33 cellular contexts compared by ENCODE assay signal in genomic region chr2:42602937-42603219, GRCh38.
"Had no signal": no experiment of that assay in that cellular context is flagged by ENCODE, and none has a peak within 500 bp of the region (broad histone marks: within the 10 kb centered on the region; RNA-seq: fewer than 3 reads in every experiment).

No MANE protein-coding gene starts in this region.

- DNase-seq: activated CD4-positive, alpha-beta T cell treated with anti-CD3 and anti-CD28 coated beads for 48 hours; activated CD4-positive, alpha-beta T cell treated with anti-CD3 and anti-CD28 coated beads, Interleukin-2, amount 50 U/mL, for 48 hours; activated CD8-positive, alpha-beta memory T cell treated with anti-CD3 and anti-CD28 coated beads for 24 hours; activated effector memory CD4-positive, alpha-beta T cell treated with Interleukin-2 at 50 U/mL for 16 hours; activated naive CD4-positive, alpha-beta T cell treated with Interleukin-2 at 50 U/mL for 16 hours; activated naive CD8-positive, alpha-beta T cell treated with anti-CD3 and anti-CD28 coated beads, Interleukin-2, amount 10 ng/mL, durations not matched to agents 7 days and 5 days; amniotic stem cell; central memory CD4-positive, alpha-beta T cell; endodermal cell; foreskin fibroblast; head of caudate nucleus; hypothalamus; immature natural killer cell; kidney; naive thymus-derived CD4-positive, alpha-beta T cell; nucleus accumbens; pancreas; retina; stimulated activated CD4-positive, alpha-beta T cell treated with anti-CD3 and anti-CD28 coated beads, Interleukin-1b, Interleukin-23, amount 100 ng/mL, for 48 hours; stimulated activated CD4-positive, alpha-beta T cell treated with anti-CD3 and anti-CD28 coated beads, Interleukin-4, amount 100 ng/mL, for 4 hours; stimulated activated CD8-positive, alpha-beta memory T cell treated with anti-CD3 and anti-CD28 coated beads, Interleukin-4, amount 100 ng/mL, for 48 hours; stimulated activated naive CD8-positive, alpha-beta T cell treated with anti-CD3 and anti-CD28 coated beads, Interleukin-15, amount 100 ng/mL, for 72 hours; substantia nigra; T-helper 9 cell; upper lobe of right lung; WERI-Rb-1 had no signal

- H3K27ac Mint-ChIP-seq: activated naive CD8-positive, alpha-beta T cell treated with anti-CD3 and anti-CD28 coated beads, Interleukin-2, amount 10 ng/mL, durations not matched to agents 7 days and 5 days; dendritic cell treated with granulocyte-macrophage colony-stimulating factor and Interleukin-4, amounts not matched to agents 40 ng/mL and 50 ng/mL, for 4 days; immature natural killer cell had no signal

- H3K4me1 ChIP-seq: pancreas, prostate gland, upper lobe of right lung had no signal

- ATAC-seq: esophagus mucosa; naive thymus-derived CD4-positive, alpha-beta T cell; stimulated activated naive CD8-positive, alpha-beta T cell treated with anti-CD3 and anti-CD28 coated beads, Interleukin-15, amount 100 ng/mL, for 72 hours had no signal

- H3K27me3 Mint-ChIP-seq: activated naive CD8-positive, alpha-beta T cell treated with anti-CD3 and anti-CD28 coated beads, Interleukin-2, amount 10 ng/mL, durations not matched to agents 7 days and 5 days; dendritic cell treated with granulocyte-macrophage colony-stimulating factor and Interleukin-4, amounts not matched to agents 40 ng/mL and 50 ng/mL, for 4 days; naive thymus-derived CD4-positive, alpha-beta T cell; stimulated activated memory B cell treated with anti-CD40 and anti-IgM and Interleukin-4, amounts not matched to agents 10 μg/mL and 1 μg/mL and 100 μg/mL, for 72 hours; stimulated activated naive CD8-positive, alpha-beta T cell treated with anti-CD3 and anti-CD28 coated beads, Interleukin-15, amount 100 ng/mL, for 72 hours had no signal

- H3K27ac ChIP-seq: pancreas, prostate gland, upper lobe of right lung had no signal

- H3K4me3 Mint-ChIP-seq: activated naive CD8-positive, alpha-beta T cell treated with anti-CD3 and anti-CD28 coated beads, Interleukin-2, amount 10 ng/mL, durations not matched to agents 7 days and 5 days; dendritic cell treated with granulocyte-macrophage colony-stimulating factor and Interleukin-4, amounts not matched to agents 40 ng/mL and 50 ng/mL, for 4 days; endodermal cell; immature natural killer cell; mesothelial cell of epicardium; naive thymus-derived CD4-positive, alpha-beta T cell; neural crest cell; stimulated activated memory B cell treated with anti-CD40 and anti-IgM and Interleukin-4, amounts not matched to agents 10 μg/mL and 1 μg/mL and 100 μg/mL, for 72 hours; stimulated activated naive CD8-positive, alpha-beta T cell treated with anti-CD3 and anti-CD28 coated beads, Interleukin-15, amount 100 ng/mL, for 72 hours had no signal

- H3K4me3 ChIP-seq: pancreas, prostate gland, smooth muscle cell, upper lobe of right lung had no signal

- H3K36me3 ChIP-seq: pancreas, prostate gland, upper lobe of right lung had no signal

- H3K27me3 ChIP-seq: pancreas, upper lobe of right lung had no signal

- H3K36me3 Mint-ChIP-seq: immature natural killer cell had no signal

- H3K4me1 Mint-ChIP-seq: immature natural killer cell had no signal

- H3K4me2 ChIP-seq: smooth muscle cell had no signal

- H3K9me3 Mint-ChIP-seq: activated naive CD8-positive, alpha-beta T cell treated with anti-CD3 and anti-CD28 coated beads, Interleukin-2, amount 10 ng/mL, durations not matched to agents 7 days and 5 days; dendritic cell treated with granulocyte-macrophage colony-stimulating factor and Interleukin-4, amounts not matched to agents 40 ng/mL and 50 ng/mL, for 4 days; immature natural killer cell; mesothelial cell of epicardium; naive thymus-derived CD4-positive, alpha-beta T cell; neural crest cell; stimulated activated memory B cell treated with anti-CD40 and anti-IgM and Interleukin-4, amounts not matched to agents 10 μg/mL and 1 μg/mL and 100 μg/mL, for 72 hours; stimulated activated naive CD8-positive, alpha-beta T cell treated with anti-CD3 and anti-CD28 coated beads, Interleukin-15, amount 100 ng/mL, for 72 hours had no signal
